In the genomic region with DNA sequence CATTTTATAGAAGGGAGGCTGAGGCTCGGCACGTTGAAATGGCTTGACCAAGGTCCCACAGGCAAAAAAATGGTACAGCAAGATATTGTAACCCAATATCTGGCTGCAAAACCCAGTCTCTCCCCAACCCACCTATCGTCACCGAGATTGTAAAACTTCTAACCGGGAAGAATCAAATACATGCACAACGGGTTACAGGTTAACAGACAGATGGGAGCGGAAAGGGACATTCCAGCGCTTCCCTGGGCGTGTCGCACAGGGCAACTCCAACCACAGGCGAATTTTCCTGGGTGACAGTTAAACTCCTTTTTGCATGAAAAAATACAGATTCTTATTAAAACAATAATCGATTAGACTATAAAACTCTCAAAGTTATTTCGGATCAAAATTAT, we compare ENCODE assay signal across 8 cellular contexts. TPM values are rescaled to one million over a fixed set of nuclear protein-coding genes. Genes with fewer than 3 reads are reported as not detected.
DNase-seq lines count a peak whose midpoint lies in the region; ATAC-seq, FAIRE-seq and TF ChIP-seq lines count a peak whose summit lies in the region.

No MANE protein-coding gene starts in this region.

- no peak for TF ChIP-seq POLR2A in gastroesophageal sphincter (IDR thresholded peaks at IDR 0.05)

- H3K4me1 Mint-ChIP-seq in activated naive CD4-positive, alpha-beta T cell treated with anti-CD3 and anti-CD28 coated beads for 36 hours (ENCODE audit: low read depth) = peaks cover 33% of the 10 kb centered on the region
- H3K4me1 Mint-ChIP-seq in WTC11 = peaks cover 34% of the 10 kb centered on the region

- TF ChIP-seq CTCF in WTC11 (IDR thresholded peaks at IDR 0.05) (no peak), gastroesophageal sphincter (IDR thresholded peaks at IDR 0.05) (no peak), parathyroid adenoma (IDR thresholded peaks at IDR 0.05) (no peak), D721Med (IDR thresholded peaks at IDR 0.05; ENCODE audit: insufficient read depth, missing control alignments) (no peak)

- POLR2A ChIA-PET in WTC11 (lab: Charles Lee) = interaction anchor here (1.0 kb wide), 1 partner anchor 33 kb away, joined by 3 read pairs; no protein-coding TSS in a partner anchor

- H3K27ac ChIP-seq in gastroesophageal sphincter = peak overlapping the region; percentile 87 to 95 (median 90)
- H3K27ac ChIP-seq in parathyroid adenoma = peak overlapping the region; percentile 95

- no peak for FAIRE-seq in D721Med (lab: Jason Lieb, UNC)

- 0% methylated on average over 11 to 13 of the region's 13 CpGs for WGBS in gastroesophageal sphincter (ENCODE audit: low coverage in 1 of 2), 2 donors

- H3K4me1 ChIP-seq in gastroesophageal sphincter (peaks cover 0 to 34% (median 21%) of the 10 kb centered on the region in 3 donors), parathyroid adenoma (peaks cover 7% of the 10 kb centered on the region)

- intact Hi-C loops in activated naive CD4-positive, alpha-beta T cell treated with anti-CD3 and anti-CD28 coated beads for 36 hours (cut with micrococcal nuclease) = loop anchor here (1.0 to 5.0 kb wide), 7 partner anchors 31 to 481 kb away; a partner anchor contains a TSS

- H3K4me3 Mint-ChIP-seq in activated naive CD4-positive, alpha-beta T cell treated with anti-CD3 and anti-CD28 coated beads for 36 hours = peak overlapping the region; percentile 81
- peak overlapping the region; percentile 81 for H3K4me3 Mint-ChIP-seq in WTC11

- H3K27me3 Mint-ChIP-seq in activated naive CD4-positive, alpha-beta T cell treated with anti-CD3 and anti-CD28 coated beads for 36 hours (ENCODE audit: low read depth) = no peaks in the 10 kb centered on the region
- peaks cover 30% of the 10 kb centered on the region for H3K27me3 Mint-ChIP-seq in WTC11 (ENCODE audit: low read depth)

- H3K27me3 ChIP-seq in gastroesophageal sphincter = no peaks in the 10 kb centered on the region
- no peaks in the 10 kb centered on the region for H3K27me3 ChIP-seq in parathyroid adenoma (ENCODE audit: control insufficient read depth, insufficient read depth, low read length)

- H3K4me2 ChIP-seq in parathyroid adenoma (ENCODE audit: low read length) = peak overlapping the region; percentile 92

- H3K9me3 ChIP-seq in gastroesophageal sphincter = no peaks in the 10 kb centered on the region
- no peaks in the 10 kb centered on the region for H3K9me3 ChIP-seq in parathyroid adenoma (ENCODE audit: control insufficient read depth, low read length)

- no peaks in the 10 kb centered on the region for H3K9me3 Mint-ChIP-seq in activated naive CD4-positive, alpha-beta T cell treated with anti-CD3 and anti-CD28 coated beads for 36 hours
- no peaks in the 10 kb centered on the region for H3K9me3 Mint-ChIP-seq in WTC11

- peak; percentile 34 for DNase-seq in activated naive CD4-positive, alpha-beta T cell treated with anti-CD3 and anti-CD28 coated beads for 36 hours
- no peak for DNase-seq in activated naive CD4-positive, alpha-beta T cell treated with Interleukin-2 at 50 U/mL for 16 hours
- no peak for DNase-seq in WTC11 (ENCODE audit: low spot score)
- DNase-seq in DMS 273 treated with DMSO at 0.1 percent for 48 hours (lab: John Stamatoyannopoulos, UW) = no peak
- DNase-seq in D721Med (ENCODE audit: insufficient read length, low spot score) = no peak

- H3K9ac ChIP-seq in parathyroid adenoma = peak overlapping the region; percentile 61

- H2AFZ ChIP-seq in parathyroid adenoma = peak overlapping the region; percentile 71

- ATAC-seq in HG03135 (IDR thresholded peaks at IDR 0.05; ENCODE audit: unreplicated experiment) (peak; percentile 18), WTC11 (peak; percentile 20), gastroesophageal sphincter (peak; percentile 27)

- TF ChIP-seq EP300 in gastroesophageal sphincter (IDR thresholded peaks at IDR 0.05) = no peak

- H3K36me3 Mint-ChIP-seq in activated naive CD4-positive, alpha-beta T cell treated with anti-CD3 and anti-CD28 coated beads for 36 hours (ENCODE audit: low read depth) = no peaks in the 10 kb centered on the region
- H3K36me3 Mint-ChIP-seq in WTC11 = no peaks in the 10 kb centered on the region

- H3K36me3 ChIP-seq in gastroesophageal sphincter (no peaks in the 10 kb centered on the region), parathyroid adenoma (ENCODE audit: control insufficient read depth, insufficient read depth, low read length) (no peaks in the 10 kb centered on the region)

- CTCF ChIA-PET in activated naive CD4-positive, alpha-beta T cell treated with anti-CD3 and anti-CD28 coated beads for 36 hours (lab: Charles Lee) = no interaction called here
- CTCF ChIA-PET in WTC11 (lab: Charles Lee) = interaction anchor here (1.5 kb wide), 1 partner anchor 943 kb away, joined by 3 read pairs; no protein-coding TSS in a partner anchor

- no peaks in the 10 kb centered on the region for H3K79me2 ChIP-seq in parathyroid adenoma

- H3K4me3 ChIP-seq in gastroesophageal sphincter = peak overlapping the region; percentile 47 to 63
- H3K4me3 ChIP-seq in parathyroid adenoma (ENCODE audit: low read depth, low read length) = peak overlapping the region; percentile 84

- peak overlapping the region; percentile 71 for H3K27ac Mint-ChIP-seq in activated naive CD4-positive, alpha-beta T cell treated with anti-CD3 and anti-CD28 coated beads for 36 hours
- peak overlapping the region; percentile 87 for H3K27ac Mint-ChIP-seq in WTC11

TF ChIP-seq in WTC11, 78 proteins besides CTCF, POLR2A, EP300 and RAD21:
- TF ChIP-seq FOXK1 (CRISPR knock-in tag; IDR thresholded peaks at IDR 0.05) (no peak), ETV6 (CRISPR knock-in tag; IDR thresholded peaks at IDR 0.05) (no peak), CREM (CRISPR knock-in tag; IDR thresholded peaks at IDR 0.05) (no peak), SMAD4 (CRISPR knock-in tag; IDR thresholded peaks at IDR 0.05) (no peak), ZNF416 (CRISPR knock-in tag; IDR thresholded peaks at IDR 0.05) (no peak), NR3C1 (CRISPR knock-in tag; conservative IDR thresholded peaks at IDR 0.05; ENCODE audit: low read depth) (no peak), ZNF671 (CRISPR knock-in tag; IDR thresholded peaks at IDR 0.05) (no peak)
- TF ChIP-seq, protein P1, sequence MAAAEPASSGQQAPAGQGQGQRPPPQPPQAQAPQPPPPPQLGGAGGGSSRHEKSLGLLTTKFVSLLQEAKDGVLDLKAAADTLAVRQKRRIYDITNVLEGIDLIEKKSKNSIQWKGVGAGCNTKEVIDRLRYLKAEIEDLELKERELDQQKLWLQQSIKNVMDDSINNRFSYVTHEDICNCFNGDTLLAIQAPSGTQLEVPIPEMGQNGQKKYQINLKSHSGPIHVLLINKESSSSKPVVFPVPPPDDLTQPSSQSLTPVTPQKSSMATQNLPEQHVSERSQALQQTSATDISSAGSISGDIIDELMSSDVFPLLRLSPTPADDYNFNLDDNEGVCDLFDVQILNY (CRISPR knock-in tag; IDR thresholded peaks at IDR 0.05) = no peak
- TF ChIP-seq, protein P2, sequence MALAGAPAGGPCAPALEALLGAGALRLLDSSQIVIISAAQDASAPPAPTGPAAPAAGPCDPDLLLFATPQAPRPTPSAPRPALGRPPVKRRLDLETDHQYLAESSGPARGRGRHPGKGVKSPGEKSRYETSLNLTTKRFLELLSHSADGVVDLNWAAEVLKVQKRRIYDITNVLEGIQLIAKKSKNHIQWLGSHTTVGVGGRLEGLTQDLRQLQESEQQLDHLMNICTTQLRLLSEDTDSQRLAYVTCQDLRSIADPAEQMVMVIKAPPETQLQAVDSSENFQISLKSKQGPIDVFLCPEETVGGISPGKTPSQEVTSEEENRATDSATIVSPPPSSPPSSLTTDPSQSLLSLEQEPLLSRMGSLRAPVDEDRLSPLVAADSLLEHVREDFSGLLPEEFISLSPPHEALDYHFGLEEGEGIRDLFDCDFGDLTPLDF (CRISPR knock-in tag; IDR thresholded peaks at IDR 0.05) = no peak
- TF ChIP-seq, protein P3, sequence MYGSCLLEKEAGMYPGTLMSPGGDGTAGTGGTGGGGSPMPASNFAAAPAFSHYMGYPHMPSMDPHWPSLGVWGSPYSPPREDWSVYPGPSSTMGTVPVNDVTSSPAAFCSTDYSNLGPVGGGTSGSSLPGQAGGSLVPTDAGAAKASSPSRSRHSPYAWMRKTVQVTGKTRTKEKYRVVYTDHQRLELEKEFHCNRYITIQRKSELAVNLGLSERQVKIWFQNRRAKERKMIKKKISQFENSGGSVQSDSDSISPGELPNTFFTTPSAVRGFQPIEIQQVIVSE (CRISPR knock-in tag; IDR thresholded peaks at IDR 0.05; ENCODE audit: borderline replicate concordance) = no peak
- TF ChIP-seq, protein P4, sequence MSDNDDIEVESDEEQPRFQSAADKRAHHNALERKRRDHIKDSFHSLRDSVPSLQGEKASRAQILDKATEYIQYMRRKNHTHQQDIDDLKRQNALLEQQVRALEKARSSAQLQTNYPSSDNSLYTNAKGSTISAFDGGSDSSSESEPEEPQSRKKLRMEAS (CRISPR knock-in tag; IDR thresholded peaks at IDR 0.05) = no peak
- TF ChIP-seq, protein P5, sequence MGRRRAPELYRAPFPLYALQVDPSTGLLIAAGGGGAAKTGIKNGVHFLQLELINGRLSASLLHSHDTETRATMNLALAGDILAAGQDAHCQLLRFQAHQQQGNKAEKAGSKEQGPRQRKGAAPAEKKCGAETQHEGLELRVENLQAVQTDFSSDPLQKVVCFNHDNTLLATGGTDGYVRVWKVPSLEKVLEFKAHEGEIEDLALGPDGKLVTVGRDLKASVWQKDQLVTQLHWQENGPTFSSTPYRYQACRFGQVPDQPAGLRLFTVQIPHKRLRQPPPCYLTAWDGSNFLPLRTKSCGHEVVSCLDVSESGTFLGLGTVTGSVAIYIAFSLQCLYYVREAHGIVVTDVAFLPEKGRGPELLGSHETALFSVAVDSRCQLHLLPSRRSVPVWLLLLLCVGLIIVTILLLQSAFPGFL (CRISPR knock-in tag; IDR thresholded peaks at IDR 0.05; ENCODE audit: borderline replicate concordance) = no peak

RNA-seq across cellular contexts. Expression of a gene that starts 31.8 kb away (rescaled TPM):
- total RNA-seq in activated naive CD4-positive, alpha-beta T cell treated with anti-CD3 and anti-CD28 coated beads for 36 hours = 10 to 100 TPM; 24.2 to 25.9 TPM
- total RNA-seq in WTC11 (2021) (15.9 to 22.1 TPM (median 21.4 TPM) in 3 replicates), gastroesophageal sphincter (100 to 1,000 TPM; 102 to 145 (median 105) TPM)
